ENCODE assay signal across 8 cellular contexts in genomic region chr19:6740589-6741348, GRCh38. TPM values are rescaled to one million over a fixed set of nuclear protein-coding genes. Genes with fewer than 3 reads are reported as not detected.
DNase-seq lines count a peak whose midpoint lies in the region; ATAC-seq and TF ChIP-seq lines count a peak whose summit lies in the region.

No MANE protein-coding gene starts in this region.

- peak overlapping the region; percentile 89 to 98 for H3K4me3 ChIP-seq in SK-N-SH (ENCODE audit: low read depth in 2 of 2, low read length in 1 of 2)
- H3K4me3 ChIP-seq in urinary bladder (ENCODE audit: low read depth, low read length), result peak overlapping the region; percentile 78

- peaks cover 39% of the 10 kb centered on the region for H3K79me2 ChIP-seq in SK-N-SH (ENCODE audit: insufficient read depth)

- no peaks in the 10 kb centered on the region for H3K27me3 ChIP-seq in SK-N-SH (ENCODE audit: insufficient read depth)

- H3K4me3 Mint-ChIP-seq in activated CD4-positive, alpha-beta T cell treated with anti-CD3 and anti-CD28 coated beads, Interleukin-2, amount 10 ng/mL, durations not matched to agents 24 days and 14 days, result peak overlapping the region; percentile 98

- no peaks in the 10 kb centered on the region for H3K9me3 Mint-ChIP-seq in activated CD4-positive, alpha-beta T cell treated with anti-CD3 and anti-CD28 coated beads, Interleukin-2, amount 10 ng/mL, durations not matched to agents 24 days and 14 days

- H3K4me1 Mint-ChIP-seq in activated CD4-positive, alpha-beta T cell treated with anti-CD3 and anti-CD28 coated beads, Interleukin-2, amount 10 ng/mL, durations not matched to agents 24 days and 14 days, result peaks cover 38% of the 10 kb centered on the region

- no peaks in the 10 kb centered on the region for H3K9me2 ChIP-seq in SK-N-SH

- no peak for TF ChIP-seq RAD21 in SK-N-SH (IDR thresholded peaks at IDR 0.05; ENCODE audit: low read length)

- H3K36me3 ChIP-seq in SK-N-SH (replicated peaks in 1 of 2; ENCODE audit: control insufficient read depth in 1 of 2, insufficient read depth in 2 of 2, low read length in 1 of 2), result peaks cover 5 to 13% of the 10 kb centered on the region in 2 experiments
- no peaks in the 10 kb centered on the region for H3K36me3 ChIP-seq in urinary bladder (ENCODE audit: insufficient read depth)

- no peaks in the 10 kb centered on the region for H3K9me3 ChIP-seq in SK-N-SH

- CTCF ChIA-PET in SK-N-SH (lab: Yijun Ruan, JAX), result interaction anchor here (0.6 kb wide), 1 partner anchor 125 kb away, joined by 3 read pairs; no protein-coding TSS in a partner anchor

- TF ChIP-seq CTCF in SK-N-SH (IDR thresholded peaks at IDR 0.05), result no peak

- H4K20me1 ChIP-seq in SK-N-SH (ENCODE audit: insufficient read depth), result no peaks in the 10 kb centered on the region

- H3K4me2 ChIP-seq in SK-N-SH, result peak overlapping the region; percentile 99

- H3K27me3 Mint-ChIP-seq in activated CD4-positive, alpha-beta T cell treated with anti-CD3 and anti-CD28 coated beads, Interleukin-2, amount 10 ng/mL, durations not matched to agents 24 days and 14 days, result no peaks in the 10 kb centered on the region

- H3K4me1 ChIP-seq in SK-N-SH (ENCODE audit: control insufficient read depth in 1 of 2, insufficient read depth in 2 of 2, low read depth in 1 of 2, low read length in 1 of 2) (peaks cover 18 to 33% of the 10 kb centered on the region in 2 experiments; a peak in 3 of 4 replicates), urinary bladder (ENCODE audit: insufficient read depth) (no peaks in the 10 kb centered on the region)

- no peak for ATAC-seq in GM19397 (IDR thresholded peaks at IDR 0.05; ENCODE audit: unreplicated experiment)

- no peak for TF ChIP-seq EP300 in SK-N-SH (IDR thresholded peaks at IDR 0.05; ENCODE audit: borderline replicate concordance in 1 of 2, low read depth in 1 of 2, low read length in 1 of 2)

- DNase-seq in activated CD4-positive, alpha-beta T cell treated with anti-CD3 and anti-CD28 coated beads, Interleukin-2, amount 10 ng/mL, durations not matched to agents 24 days and 14 days, result peak; percentile 75
- DNase-seq in activated CD4-positive, alpha-beta T cell treated with anti-CD3 and anti-CD28 coated beads, Interleukin-2, amount 50 U/mL, for 1 hour, result no peak
- peak; percentile 81 for DNase-seq in SK-N-SH
- DNase-seq in effector CD4-positive, alpha-beta T cell, result peak; percentile 11
- peak; percentile 1 for DNase-seq in midbrain (lab: John Stamatoyannopoulos, UW)
- no peak for DNase-seq in activated gamma-delta T cell (lab: John Stamatoyannopoulos, UW)

- peak overlapping the region; percentile 63 for H3K27ac Mint-ChIP-seq in activated CD4-positive, alpha-beta T cell treated with anti-CD3 and anti-CD28 coated beads, Interleukin-2, amount 10 ng/mL, durations not matched to agents 24 days and 14 days

- intact Hi-C loops in activated CD4-positive, alpha-beta T cell treated with anti-CD3 and anti-CD28 coated beads, Interleukin-2, amount 10 ng/mL, durations not matched to agents 24 days and 14 days (cut with micrococcal nuclease), result no loop called here

- 13% methylated on average over 27 of the region's 46 CpGs for WGBS in SK-N-SH (ENCODE audit: low lambda C conversion rate)
- 1% methylated on average over 46 of the region's 46 CpGs for WGBS in urinary bladder

- peak overlapping the region; percentile 49; the same call in 1 of the 2 replicates for H2AFZ ChIP-seq in SK-N-SH (ENCODE audit: low read depth)

- H3F3A ChIP-seq in SK-N-SH (replicated peaks; ENCODE audit: insufficient read depth), result peaks cover 38% of the 10 kb centered on the region

- H3K27ac ChIP-seq in SK-N-SH (ENCODE audit: low read depth in 2 of 2, low read length in 1 of 2), result peak overlapping the region; percentile 14 to 36; a peak in 2 of 4 replicates
- H3K27ac ChIP-seq in urinary bladder (ENCODE audit: low read depth), result peak overlapping the region; percentile 83

- peak overlapping the region; percentile 79 for H3K9ac ChIP-seq in SK-N-SH

- peaks cover 37% of the 10 kb centered on the region for H3K36me3 Mint-ChIP-seq in activated CD4-positive, alpha-beta T cell treated with anti-CD3 and anti-CD28 coated beads, Interleukin-2, amount 10 ng/mL, durations not matched to agents 24 days and 14 days (ENCODE audit: low read depth)

- POLR2A ChIA-PET in SK-N-SH (lab: Yijun Ruan, JAX), result interaction anchor here (0.5 kb wide), 1 partner anchor 328 kb away, joined by 3 read pairs; no protein-coding TSS in a partner anchor

TF ChIP-seq in SK-N-SH, 30 proteins besides CTCF, POLR2A, EP300 and RAD21:
- no peak for TF ChIP-seq MAX (IDR thresholded peaks at IDR 0.05; ENCODE audit: low read depth)
- TF ChIP-seq GABPA (IDR thresholded peaks at IDR 0.05; ENCODE audit: low read depth), result peak; percentile 45; the same call in 1 of the 2 replicates

RNA-seq across cellular contexts. Expression of gene TRIP10, which starts 1.3 kb away (rescaled TPM):
- 66.3 and 67.7 TPM in 2 replicates for total RNA-seq in activated CD4-positive, alpha-beta T cell treated with anti-CD3 and anti-CD28 coated beads, Interleukin-2, amount 10 ng/mL, durations not matched to agents 24 days and 14 days
- polyA plus RNA-seq in SK-N-SH (2012; rRNA removed) (35.4 and 42.9 TPM in 2 replicates), urinary bladder (113 TPM)
- 24.5 and 27.4 TPM in 2 replicates for polyA plus RNA-seq in SK-N-SH (2012; cell fraction: cytosol; rRNA removed)
- polyA plus RNA-seq in SK-N-SH (2012; cell fraction: nucleus; rRNA removed), result 129 and 150 TPM in 2 replicates
- total RNA-seq in urinary bladder, result 28.5 TPM

RNA-seq across cellular contexts. Expression of gene GPR108, which starts 3.4 kb away (rescaled TPM):
- 97.7 and 107 TPM in 2 replicates for total RNA-seq in activated CD4-positive, alpha-beta T cell treated with anti-CD3 and anti-CD28 coated beads, Interleukin-2, amount 10 ng/mL, durations not matched to agents 24 days and 14 days
- polyA plus RNA-seq in SK-N-SH (2012; rRNA removed), result 51.4 and 54.2 TPM in 2 replicates
- 23.5 and 33.8 TPM in 2 replicates for polyA plus RNA-seq in SK-N-SH (2012; cell fraction: cytosol; rRNA removed)
- 143 and 206 TPM in 2 replicates for polyA plus RNA-seq in SK-N-SH (2012; cell fraction: nucleus; rRNA removed)
- total RNA-seq in urinary bladder, result 23.2 TPM
- 66.8 TPM for polyA plus RNA-seq in urinary bladder

RNA-seq across cellular contexts. Expression of gene C3, which starts 20.3 kb away (rescaled TPM):
- total RNA-seq in activated CD4-positive, alpha-beta T cell treated with anti-CD3 and anti-CD28 coated beads, Interleukin-2, amount 10 ng/mL, durations not matched to agents 24 days and 14 days, result 4.8 and 5.3 TPM in 2 replicates
- polyA plus RNA-seq in SK-N-SH (2012; rRNA removed), result 0.67 and 0.71 TPM in 2 replicates
- polyA plus RNA-seq in SK-N-SH (2012; cell fraction: cytosol; rRNA removed), result 0.17 and 0.42 TPM in 2 replicates
- 0.99 and 1.9 TPM in 2 replicates for polyA plus RNA-seq in SK-N-SH (2012; cell fraction: nucleus; rRNA removed)
- total RNA-seq in urinary bladder, result 38.9 TPM
- polyA plus RNA-seq in urinary bladder, result 1,354 TPM

RNA-seq across cellular contexts. Expression of gene SH2D3A, which starts 26.5 kb away (rescaled TPM):
- total RNA-seq in activated CD4-positive, alpha-beta T cell treated with anti-CD3 and anti-CD28 coated beads, Interleukin-2, amount 10 ng/mL, durations not matched to agents 24 days and 14 days, result 9.8 and 11.0 TPM in 2 replicates
- polyA plus RNA-seq in SK-N-SH (2012; rRNA removed), result 0.35 and 0.42 TPM in 2 replicates
- polyA plus RNA-seq in SK-N-SH (2012; cell fraction: cytosol; rRNA removed), result 0.10 and 0.17 TPM in 2 replicates
- polyA plus RNA-seq in SK-N-SH (2012; cell fraction: nucleus; rRNA removed), result 1.2 and 1.4 TPM in 2 replicates
- total RNA-seq in urinary bladder, result 11.4 TPM
- polyA plus RNA-seq in urinary bladder, result 5.5 TPM

RNA-seq across cellular contexts. Expression of gene VAV1, which starts 31.7 kb away (rescaled TPM):
- 75.3 and 78.9 TPM in 2 replicates for total RNA-seq in activated CD4-positive, alpha-beta T cell treated with anti-CD3 and anti-CD28 coated beads, Interleukin-2, amount 10 ng/mL, durations not matched to agents 24 days and 14 days
- 0.02 TPM in 1 of 2 replicates, not detected in the other for polyA plus RNA-seq in SK-N-SH (2012; rRNA removed)
- polyA plus RNA-seq in SK-N-SH (2012; cell fraction: cytosol; rRNA removed), result not detected in 2 replicates
- polyA plus RNA-seq in SK-N-SH (2012; cell fraction: nucleus; rRNA removed), result not detected in 2 replicates
- 4.4 TPM for total RNA-seq in urinary bladder
- polyA plus RNA-seq in urinary bladder, result 3.0 TPM

Comparison
In these comparisons a context has a peak if more than half of its experiments do, and no peak if none do; other contexts are left out.
1. DNase-seq: peak in activated CD4-positive, alpha-beta T cell treated with anti-CD3 and anti-CD28 coated beads, Interleukin-2, amount 10 ng/mL, durations not matched to agents 24 days and 14 days (single experiment), SK-N-SH (single experiment), effector CD4-positive, alpha-beta T cell (single experiment) and midbrain (single experiment); none in activated CD4-positive, alpha-beta T cell treated with anti-CD3 and anti-CD28 coated beads, Interleukin-2, amount 50 U/mL, for 1 hour (single experiment) and activated gamma-delta T cell (single experiment).